In the genomic region with DNA sequence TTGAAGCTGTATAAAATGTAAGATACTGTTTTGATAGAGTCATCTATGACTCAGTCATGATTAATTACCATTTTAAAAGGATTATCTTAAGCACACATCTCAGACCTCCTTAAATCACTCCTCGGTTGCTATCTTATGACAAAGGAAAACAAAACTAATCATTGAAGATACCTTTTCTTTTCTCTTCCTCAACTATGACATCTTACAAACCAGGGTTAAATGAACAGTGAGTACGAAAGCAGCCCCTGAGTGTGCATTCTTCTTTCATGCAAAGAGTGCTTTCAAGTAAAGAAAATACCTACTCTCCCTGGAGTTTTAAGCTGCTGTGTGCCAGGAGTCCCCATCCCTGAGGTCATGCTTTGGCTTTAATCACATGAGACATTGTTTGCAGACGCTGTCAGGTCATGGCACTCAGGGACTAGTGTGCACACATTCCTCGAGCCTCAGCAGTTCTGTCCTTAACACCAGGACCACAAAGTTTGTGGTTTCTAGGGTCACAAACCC, we compare ENCODE assay signal across 13 cellular contexts.
DNase-seq lines count a peak whose midpoint lies in the region; ATAC-seq and TF ChIP-seq lines count a peak whose summit lies in the region.
"Had no signal": no experiment of that assay in that cellular context is flagged by ENCODE, and none has a peak within 500 bp of the region (broad histone marks: within the 10 kb centered on the region; RNA-seq: fewer than 3 reads in every experiment).

No MANE protein-coding gene starts in this region.

- peak overlapping the region; percentile 1 to 26 for H3K27ac ChIP-seq in uterus

- in situ Hi-C loops in astrocyte of the spinal cord (cut with HindIII; ENCODE audit: low sequenced_read_pairs) = no loop called here

- DNase-seq in HT1080 (ENCODE audit: low read depth) (peak; percentile 81), astrocyte of the spinal cord (ENCODE audit: low read depth, low spot score) (peak; percentile 91), kidney epithelial cell (ENCODE audit: low read depth) (peak; percentile 94), uterus (no peak), posterior cingulate gyrus (no peak)
- DNase-seq: activated T-cell treated with anti-CD3 and anti-CD28 coated beads for 4 hours; H7; NCI-H1105; NK-92 treated with Interleukin-12 subunit alpha and Interleukin-12 subunit beta, amount 100 ng/mL, for 24 hours; T1000 had no signal

- H3K27me3 ChIP-seq in kidney epithelial cell (ENCODE audit: control insufficient read depth, insufficient read depth, low read length) (no peaks in the 10 kb centered on the region), uterus (no peaks in the 10 kb centered on the region)

- no peak for TF ChIP-seq CTCF in astrocyte of the spinal cord (IDR thresholded peaks at IDR 0.05; ENCODE audit: low read depth, low read length)
- TF ChIP-seq CTCF in kidney epithelial cell (IDR thresholded peaks at IDR 0.05; ENCODE audit: insufficient read depth, low read length, poor library complexity, severe bottlenecking) = no peak
- no peak for TF ChIP-seq CTCF in uterus (IDR thresholded peaks at IDR 0.05)

- H3K4me3 ChIP-seq in astrocyte of the spinal cord (ENCODE audit: low read depth, low read length) (no peak overlapping the region), kidney epithelial cell (ENCODE audit: low read depth, low read length) (no peak overlapping the region), uterus (no peak overlapping the region)

- no peak for TF ChIP-seq POLR2A in uterus (IDR thresholded peaks at IDR 0.05)

- peaks cover 0 to 3% of the 10 kb centered on the region in 2 donors for H3K4me1 ChIP-seq in uterus

- intact Hi-C loops in uterus (cut with DNase I; ENCODE audit: low total_unique reads) = no loop called here
- intact Hi-C loops in posterior cingulate gyrus (cut with DNase I) = no loop called here

- H3K36me3 ChIP-seq in kidney epithelial cell (ENCODE audit: control insufficient read depth, insufficient read depth, low read length) = no peaks in the 10 kb centered on the region
- H3K36me3 ChIP-seq in uterus = no peaks in the 10 kb centered on the region

- no peak for ATAC-seq in GM19035 (IDR thresholded peaks at IDR 0.05; ENCODE audit: unreplicated experiment)
- no peak for ATAC-seq in GM19351 (IDR thresholded peaks at IDR 0.05; ENCODE audit: unreplicated experiment)
- ATAC-seq: stimulated activated memory B cell treated with anti-CD40 and anti-IgM and Interleukin-4, amounts not matched to agents 10 μg/mL and 1 μg/mL and 100 μg/mL, for 72 hours had no signal

- H3K9me3 ChIP-seq in uterus = no peaks in the 10 kb centered on the region

Comparison
In these comparisons a context has a peak if more than half of its experiments do, and no peak if none do; other contexts are left out.
1. DNase-seq: peak in HT1080 (single experiment), astrocyte of the spinal cord (single experiment) and kidney epithelial cell (single experiment); none in uterus (0 of 2) and posterior cingulate gyrus (0 of 10).